In the genomic region with DNA sequence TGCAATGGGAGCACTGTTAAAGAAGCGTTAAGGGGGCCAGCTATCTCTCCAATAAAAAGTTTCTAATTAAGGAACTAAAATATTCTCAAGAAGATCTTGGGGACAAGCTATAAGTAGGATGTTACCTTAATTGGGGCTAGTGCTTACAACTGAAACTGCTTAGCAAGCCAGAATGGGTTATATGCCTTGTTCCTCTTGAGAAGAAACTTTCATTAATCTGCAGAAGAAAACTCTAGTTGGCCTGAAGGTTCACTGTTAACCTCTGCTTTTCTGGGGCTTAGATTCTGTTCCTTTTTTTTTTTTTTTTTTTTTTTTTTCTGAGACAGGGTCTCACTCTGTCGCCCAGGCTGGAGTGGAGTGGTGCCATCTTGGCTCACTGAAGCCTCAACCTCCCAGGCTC, we compare ENCODE assay signal across 13 cellular contexts.
"Had no signal": no experiment of that assay in that cellular context is flagged by ENCODE, and none has a peak within 500 bp of the region (broad histone marks: within the 10 kb centered on the region; RNA-seq: fewer than 3 reads in every experiment).

No MANE protein-coding gene starts in this region.

- H3K4me3 Mint-ChIP-seq: activated CD4-positive, alpha-beta memory T cell treated with anti-CD3 and anti-CD28 coated beads, Interleukin-2, amount 10 ng/mL, durations not matched to agents 7 days and 5 days; central memory CD8-positive, alpha-beta T cell; dendritic cell treated with granulocyte-macrophage colony-stimulating factor and Interleukin-4, amounts not matched to agents 40 ng/mL and 50 ng/mL, for 4 days; effector memory CD8-positive, alpha-beta T cell; stimulated activated naive CD8-positive, alpha-beta T cell treated with anti-CD3 and anti-CD28 coated beads, Interleukin-15, Interleukin-2, amounts not matched to agents 100 ng/mL and 50 ng/mL, for 24 hours had no signal

- H3K9me3 Mint-ChIP-seq: activated CD4-positive, alpha-beta memory T cell treated with anti-CD3 and anti-CD28 coated beads, Interleukin-2, amount 10 ng/mL, durations not matched to agents 7 days and 5 days; central memory CD8-positive, alpha-beta T cell; dendritic cell treated with granulocyte-macrophage colony-stimulating factor and Interleukin-4, amounts not matched to agents 40 ng/mL and 50 ng/mL, for 4 days; effector memory CD8-positive, alpha-beta T cell; neural crest cell; stimulated activated naive CD8-positive, alpha-beta T cell treated with anti-CD3 and anti-CD28 coated beads, Interleukin-15, Interleukin-2, amounts not matched to agents 100 ng/mL and 50 ng/mL, for 24 hours had no signal

- DNase-seq: activated CD4-positive, alpha-beta memory T cell treated with anti-CD3 and anti-CD28 coated beads, Interleukin-2, amount 10 ng/mL, durations not matched to agents 7 days and 5 days; activated CD4-positive, alpha-beta T cell treated with anti-CD3 and anti-CD28 coated beads for 1 hour; amniotic stem cell; body of pancreas; effector memory CD8-positive, alpha-beta T cell; kidney; left ventricle myocardium superior; sigmoid colon; testis had no signal

- H3K27me3 Mint-ChIP-seq: activated CD4-positive, alpha-beta memory T cell treated with anti-CD3 and anti-CD28 coated beads, Interleukin-2, amount 10 ng/mL, durations not matched to agents 7 days and 5 days; central memory CD8-positive, alpha-beta T cell; dendritic cell treated with granulocyte-macrophage colony-stimulating factor and Interleukin-4, amounts not matched to agents 40 ng/mL and 50 ng/mL, for 4 days; effector memory CD8-positive, alpha-beta T cell; stimulated activated naive CD8-positive, alpha-beta T cell treated with anti-CD3 and anti-CD28 coated beads, Interleukin-15, Interleukin-2, amounts not matched to agents 100 ng/mL and 50 ng/mL, for 24 hours had no signal

- H3K27ac Mint-ChIP-seq: activated CD4-positive, alpha-beta memory T cell treated with anti-CD3 and anti-CD28 coated beads, Interleukin-2, amount 10 ng/mL, durations not matched to agents 7 days and 5 days; dendritic cell treated with granulocyte-macrophage colony-stimulating factor and Interleukin-4, amounts not matched to agents 40 ng/mL and 50 ng/mL, for 4 days; effector memory CD8-positive, alpha-beta T cell had no signal

- ATAC-seq: body of pancreas; effector memory CD8-positive, alpha-beta T cell; left ventricle myocardium superior had no signal
